Comparison of ENCODE assay signal across 8 cellular contexts in the genomic region with DNA sequence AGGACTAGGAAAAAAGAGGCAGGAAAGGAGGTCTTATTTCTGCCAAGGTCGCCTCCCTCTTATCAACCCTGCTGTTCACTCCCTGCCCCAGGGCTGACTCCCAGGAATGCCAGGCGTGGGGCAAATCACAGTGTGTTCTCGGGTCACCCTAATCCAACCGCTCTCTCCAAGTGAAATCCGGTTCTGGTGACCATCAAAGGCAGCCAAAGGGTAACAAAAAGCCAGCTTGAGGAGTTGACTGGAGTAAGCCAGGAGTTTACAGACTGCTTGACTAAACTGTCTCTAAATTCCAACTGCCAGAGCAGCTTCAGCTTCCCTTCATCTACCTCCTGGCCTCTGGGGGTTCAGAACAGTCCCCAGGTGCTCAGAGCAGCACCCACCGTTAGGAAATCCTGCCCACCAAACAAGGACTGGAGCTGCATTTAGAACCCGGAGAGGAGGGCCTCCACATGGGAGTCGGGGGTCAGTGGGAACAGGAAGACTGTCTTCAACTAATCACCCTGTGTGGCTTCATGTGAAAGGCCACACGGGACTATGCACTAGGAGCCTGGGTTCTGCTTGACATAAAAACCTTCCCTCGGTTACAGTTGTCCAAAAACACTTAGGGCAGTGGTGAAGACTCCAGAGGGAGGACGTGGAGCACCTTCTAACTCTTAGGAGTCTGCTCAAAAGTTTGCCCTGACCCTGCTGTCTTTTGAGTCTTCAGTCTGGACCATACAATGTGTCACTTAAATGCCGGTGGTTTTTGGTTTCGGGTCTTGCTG. TPM values are rescaled to one million over a fixed set of nuclear protein-coding genes. Genes with fewer than 3 reads are reported as not detected.
DNase-seq lines count a peak whose midpoint lies in the region; ATAC-seq, FAIRE-seq and TF ChIP-seq lines count a peak whose summit lies in the region.

No MANE protein-coding gene starts in this region.

- H3K9ac ChIP-seq in K562 (ENCODE audit: insufficient read depth in 1 of 2, low read depth in 2 of 2, low read length in 2 of 2): peak overlapping the region; percentile 68 to 92

- H3K79me2 ChIP-seq in ACC112 (ENCODE audit: control insufficient read depth, insufficient read depth, low read length, unreplicated experiment): peaks cover 36% of the 10 kb centered on the region
- peaks cover 21% of the 10 kb centered on the region for H3K79me2 ChIP-seq in K562 (ENCODE audit: control insufficient read depth, insufficient read depth, low read length)

- no peaks in the 10 kb centered on the region for H3K9me1 ChIP-seq in K562 (ENCODE audit: control insufficient read depth, insufficient read depth, low read length)

- peak overlapping the region; percentile 75 for H3K4me2 ChIP-seq in K562 (ENCODE audit: insufficient read depth, low read length)

- DNase-seq in K562 (ENCODE audit: extremely low read depth in 1 of 4, low spot score in 3 of 4) (no peak), myocyte (ENCODE audit: low read depth) (peak; percentile 10), mucosa of descending colon (no peak), SIG-M5 (lab: John Stamatoyannopoulos, UW) (no peak), H4 (ENCODE audit: low spot score) (no peak), DMS79 treated with DMSO at 0.1 percent for 48 hours (lab: John Stamatoyannopoulos, UW) (no peak)

- CTCF ChIA-PET in K562 (lab: Yijun Ruan, JAX; ENCODE audit: low intra/inter-chr PET ratio): no interaction called here

- H3K27me3 ChIP-seq in ACC112 (ENCODE audit: insufficient read depth, low read length) (no peaks in the 10 kb centered on the region), K562 (ENCODE audit: control insufficient read depth in 2 of 2, insufficient read depth in 2 of 2, low read length in 2 of 2) (no peaks in the 10 kb centered on the region)

- FAIRE-seq in K562 (lab: Jason Lieb, UNC): no peak

- in situ Hi-C loops in K562 (cut with MboI): no loop called here

- H3K36me3 ChIP-seq in ACC112 (ENCODE audit: insufficient read depth, low read length): no peaks in the 10 kb centered on the region
- H3K36me3 ChIP-seq in K562 (ENCODE audit: control insufficient read depth, insufficient read depth, low read length): peaks cover 8% of the 10 kb centered on the region; the same call in 2 of the 3 replicates
- no peaks in the 10 kb centered on the region for H3K36me3 ChIP-seq in mucosa of descending colon (ENCODE audit: low read depth)

- peak overlapping the region; percentile 82 for H2AFZ ChIP-seq in ACC112 (ENCODE audit: low read length, unreplicated experiment)
- peak overlapping the region; percentile 92 for H2AFZ ChIP-seq in K562 (ENCODE audit: low read depth, low read length)

- peak overlapping the region; percentile 92 for H3K27ac ChIP-seq in ACC112 (ENCODE audit: low read depth, low read length)
- H3K27ac ChIP-seq in K562 (ENCODE audit: extremely low read depth, low read depth, low read length): peak overlapping the region; percentile 77; the same call in 2 of the 3 replicates

- TF ChIP-seq EP300 in K562 (IDR thresholded peaks at IDR 0.05; ENCODE audit: low read length): no peak

- no TSS peak for BruUV-seq in K562 (replicated peaks; lab: Mats Ljungman, UMichigan)

- POLR2A ChIA-PET in K562 (lab: Yijun Ruan, JAX): interaction anchor here (0.7 kb wide), 1 partner anchor 16 kb away, joined by 5 read pairs; no protein-coding TSS in a partner anchor

- H3K9me3 ChIP-seq in K562 (replicated peaks; ENCODE audit: control insufficient read depth, insufficient read depth, low read depth, low read length) (no peaks in the 10 kb centered on the region), mucosa of descending colon (no peaks in the 10 kb centered on the region)

- TF ChIP-seq POLR2A in K562 (conservative IDR thresholded peaks at IDR 0.05): no peak

- peaks cover 25% of the 10 kb centered on the region for H3K4me1 ChIP-seq in ACC112 (ENCODE audit: control insufficient read depth, insufficient read depth, low read length, unreplicated experiment)
- H3K4me1 ChIP-seq in K562 (replicated peaks in 1 of 2; ENCODE audit: control insufficient read depth in 2 of 2, insufficient read depth in 2 of 2, low read length in 2 of 2): peaks cover 15 to 26% of the 10 kb centered on the region in 2 experiments
- H3K4me1 ChIP-seq in mucosa of descending colon (ENCODE audit: low read depth): peaks cover 14% of the 10 kb centered on the region

- H3K4me3 ChIP-seq in ACC112 (ENCODE audit: low read depth, low read length): peak overlapping the region; percentile 76
- peak overlapping the region; percentile 98; the same call in 1 of the 2 replicates for H3K4me3 ChIP-seq in K562
- no peak overlapping the region for H3K4me3 ChIP-seq in mucosa of descending colon

- TF ChIP-seq CTCF in K562 (IDR thresholded peaks at IDR 0.05 in 2 of 3, conservative IDR thresholded peaks at IDR 0.05 in 1 of 3; ENCODE audit: insufficient read depth in 2 of 3, low read depth in 1 of 3, low read length in 3 of 3) (no peak), mucosa of descending colon (IDR thresholded peaks at IDR 0.05) (no peak)

- H4K20me1 ChIP-seq in K562 (replicated peaks; ENCODE audit: control insufficient read depth, insufficient read depth, low read length): no peaks in the 10 kb centered on the region

- ATAC-seq in HG02763 (IDR thresholded peaks at IDR 0.05; ENCODE audit: unreplicated experiment) (peak; percentile 20), K562 (no peak), mucosa of descending colon (no peak)

- intact Hi-C loops in K562 (cut with micrococcal nuclease): no loop called here
- intact Hi-C loops in mucosa of descending colon (cut with DNase I, micrococcal nuclease): no loop called here

- no peak for TF ChIP-seq RAD21 in K562 (CRISPR knock-in tag; conservative IDR thresholded peaks at IDR 0.05 in 1 of 2, IDR thresholded peaks at IDR 0.05 in 1 of 2)

- WGBS in K562 (ENCODE audit: insufficient coverage, low coverage, missing lambda C conversion rate): 55% methylated on average over 13 of the region's 13 CpGs

TF ChIP-seq in K562, 482 proteins besides CTCF, POLR2A, EP300 and RAD21:
- TF ChIP-seq ZNF263 (CRISPR knock-in tag; IDR thresholded peaks at IDR 0.05; ENCODE audit: borderline replicate concordance) (peak; percentile 81), ASH1L (IDR thresholded peaks at IDR 0.05; ENCODE audit: borderline replicate concordance, low read depth, partially characterized antibody) (no peak), HNRNPK (IDR thresholded peaks at IDR 0.05; ENCODE audit: low read depth, low read length, poor library complexity, severe bottlenecking) (no peak)

RNA-seq across cellular contexts. Expression of gene TTC7A, which starts 1.2 kb away (rescaled TPM):
- 30.2 and 61.4 TPM in 2 replicates for total RNA-seq in K562 (2011; cell fraction: chromatin; rRNA removed; ENCODE audit: low replicate concordance)
- 25.0 and 33.5 TPM in 2 replicates for total RNA-seq in K562 (2011; cell fraction: nucleolus; rRNA removed)
- 22.7 and 28.2 TPM in 2 replicates for total RNA-seq in K562 (2011; cell fraction: nucleoplasm; rRNA removed)
- total RNA-seq in K562 (2014; rRNA removed) (9.3 and 10.9 TPM in 2 replicates), K562 (2014; rRNA removed; fragmentation: Illumina TruSeq; extraction: Trizol) (4.2 and 4.8 TPM in 2 replicates), K562 (2015; rRNA removed; fragmentation: Illumina TruSeq; extraction: Trizol) (5.8 and 5.9 TPM in 2 replicates), K562 (2021) (14.5 and 15.0 TPM in 2 replicates), myocyte (4.4 and 8.0 TPM in 2 replicates), mucosa of descending colon (10 to 100 TPM; 26.4 to 36.3 (median 34.5) TPM)
- polyA plus RNA-seq in K562 (2011; rRNA removed) (7.1 and 9.3 TPM in 2 replicates), K562 (2014; fragmentation: Illumina TruSeq; extraction: Trizol) (7.7 and 8.8 TPM in 2 replicates), K562 (2014; fragmentation: Nextera tagmentation; extraction: Ambion mirVana) (under 1 TPM; 0.68 to 0.70 TPM), K562 (2014; rRNA removed) (6.8 and 7.7 TPM in 2 replicates)
- 5.9 and 9.1 TPM in 2 replicates for polyA plus RNA-seq in K562 (2011; cell fraction: cytosol; rRNA removed)
- 26.0 and 36.1 TPM in 2 replicates for polyA plus RNA-seq in K562 (2011; cell fraction: nucleus; rRNA removed)
- polyA plus RNA-seq in K562 (2012): 10.1 and 12.3 TPM in 2 replicates
- polyA minus RNA-seq in K562 (2011; rRNA and poly(A)+ RNA removed): 7.8 and 7.9 TPM in 2 replicates
- 5.4 and 8.4 TPM in 2 replicates for polyA minus RNA-seq in K562 (2011; cell fraction: cytosol; rRNA and poly(A)+ RNA removed)
- polyA minus RNA-seq in K562 (2011; cell fraction: nucleus; rRNA and poly(A)+ RNA removed): 16.6 and 18.9 TPM in 2 replicates
- polyA plus RNA-seq in myocyte (2012): 16.1 TPM
- total RNA-seq in H4 (2014; rRNA removed; shearing (Covaris generic)): 4.4 and 5.8 TPM in 2 replicates

RNA-seq across cellular contexts. Expression of gene MCFD2, which starts 24.2 kb away (rescaled TPM):
- 97.6 and 157 TPM in 2 replicates for total RNA-seq in K562 (2011; cell fraction: chromatin; rRNA removed; ENCODE audit: low replicate concordance)
- total RNA-seq in K562 (2011; cell fraction: nucleolus; rRNA removed): 127 and 128 TPM in 2 replicates
- total RNA-seq in K562 (2011; cell fraction: nucleoplasm; rRNA removed): 152 and 201 TPM in 2 replicates
- total RNA-seq in K562 (2014; rRNA removed) (78.6 and 82.9 TPM in 2 replicates), K562 (2014; rRNA removed; fragmentation: Illumina TruSeq; extraction: Trizol) (99.4 and 117 TPM in 2 replicates), K562 (2015; rRNA removed; fragmentation: Illumina TruSeq; extraction: Trizol) (95.8 and 100 TPM in 2 replicates), K562 (2021) (115 and 125 TPM in 2 replicates), myocyte (51.8 and 66.7 TPM in 2 replicates), mucosa of descending colon (10 to 100 TPM; 34.7 to 77.3 (median 49.5) TPM)
- polyA plus RNA-seq in K562 (2011; rRNA removed) (165 and 201 TPM in 2 replicates), K562 (2014; fragmentation: Illumina TruSeq; extraction: Trizol) (110 and 123 TPM in 2 replicates), K562 (2014; fragmentation: Nextera tagmentation; extraction: Ambion mirVana) (100 to 1,000 TPM; 217 to 237 TPM), K562 (2014; rRNA removed) (94.0 and 99.3 TPM in 2 replicates)
- polyA plus RNA-seq in K562 (2011; cell fraction: cytosol; rRNA removed): 73.3 and 94.0 TPM in 2 replicates
- polyA plus RNA-seq in K562 (2011; cell fraction: nucleus; rRNA removed): 44.7 and 52.8 TPM in 2 replicates
- 122 and 156 TPM in 2 replicates for polyA plus RNA-seq in K562 (2012)
- polyA minus RNA-seq in K562 (2011; rRNA and poly(A)+ RNA removed): 227 and 238 TPM in 2 replicates
- 45.9 and 53.0 TPM in 2 replicates for polyA minus RNA-seq in K562 (2011; cell fraction: cytosol; rRNA and poly(A)+ RNA removed)
- 34.2 and 54.3 TPM in 2 replicates for polyA minus RNA-seq in K562 (2011; cell fraction: nucleus; rRNA and poly(A)+ RNA removed)
- polyA plus RNA-seq in myocyte (2012): 63.8 TPM
- 112 and 124 TPM in 2 replicates for total RNA-seq in H4 (2014; rRNA removed; shearing (Covaris generic))
